In the genomic region with DNA sequence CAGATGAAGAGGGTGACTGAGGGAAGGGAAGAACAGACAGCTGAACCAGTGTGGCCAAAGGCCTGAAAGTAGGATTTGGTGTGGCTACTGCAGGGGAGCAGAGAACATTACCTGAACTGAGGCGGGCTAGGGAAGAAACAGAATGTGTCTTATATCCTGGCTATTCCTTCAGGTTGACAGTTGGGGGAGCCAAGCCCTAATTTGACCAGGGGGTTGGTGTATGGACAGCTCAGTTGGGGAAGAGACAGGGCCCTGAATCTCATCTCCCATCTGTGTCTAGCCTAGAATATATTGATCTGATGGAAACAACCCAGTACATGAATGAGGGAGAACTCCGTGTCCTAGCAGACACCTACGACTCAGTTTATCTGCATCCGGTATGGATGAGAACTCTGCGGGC, we compare ENCODE assay signal across 1 cellular context.
TF ChIP-seq lines count a peak whose summit lies in the region.

No MANE protein-coding gene starts in this region.

TF ChIP-seq in WTC11, 78 proteins besides CTCF, POLR2A, EP300 and RAD21 (continued from another document):
- TF ChIP-seq TCF7 (CRISPR knock-in tag; IDR thresholded peaks at IDR 0.05; ENCODE audit: low read depth) (no peak), ATF1 (CRISPR knock-in tag; IDR thresholded peaks at IDR 0.05) (no peak), NFYB (CRISPR knock-in tag; conservative IDR thresholded peaks at IDR 0.05; ENCODE audit: low read depth) (no peak), ZNF121 (CRISPR knock-in tag; IDR thresholded peaks at IDR 0.05) (no peak), FOXJ3 (CRISPR knock-in tag; IDR thresholded peaks at IDR 0.05; ENCODE audit: borderline replicate concordance) (no peak), ZBTB21 (CRISPR knock-in tag; IDR thresholded peaks at IDR 0.05; ENCODE audit: borderline replicate concordance) (no peak)
- TF ChIP-seq, protein P1, sequence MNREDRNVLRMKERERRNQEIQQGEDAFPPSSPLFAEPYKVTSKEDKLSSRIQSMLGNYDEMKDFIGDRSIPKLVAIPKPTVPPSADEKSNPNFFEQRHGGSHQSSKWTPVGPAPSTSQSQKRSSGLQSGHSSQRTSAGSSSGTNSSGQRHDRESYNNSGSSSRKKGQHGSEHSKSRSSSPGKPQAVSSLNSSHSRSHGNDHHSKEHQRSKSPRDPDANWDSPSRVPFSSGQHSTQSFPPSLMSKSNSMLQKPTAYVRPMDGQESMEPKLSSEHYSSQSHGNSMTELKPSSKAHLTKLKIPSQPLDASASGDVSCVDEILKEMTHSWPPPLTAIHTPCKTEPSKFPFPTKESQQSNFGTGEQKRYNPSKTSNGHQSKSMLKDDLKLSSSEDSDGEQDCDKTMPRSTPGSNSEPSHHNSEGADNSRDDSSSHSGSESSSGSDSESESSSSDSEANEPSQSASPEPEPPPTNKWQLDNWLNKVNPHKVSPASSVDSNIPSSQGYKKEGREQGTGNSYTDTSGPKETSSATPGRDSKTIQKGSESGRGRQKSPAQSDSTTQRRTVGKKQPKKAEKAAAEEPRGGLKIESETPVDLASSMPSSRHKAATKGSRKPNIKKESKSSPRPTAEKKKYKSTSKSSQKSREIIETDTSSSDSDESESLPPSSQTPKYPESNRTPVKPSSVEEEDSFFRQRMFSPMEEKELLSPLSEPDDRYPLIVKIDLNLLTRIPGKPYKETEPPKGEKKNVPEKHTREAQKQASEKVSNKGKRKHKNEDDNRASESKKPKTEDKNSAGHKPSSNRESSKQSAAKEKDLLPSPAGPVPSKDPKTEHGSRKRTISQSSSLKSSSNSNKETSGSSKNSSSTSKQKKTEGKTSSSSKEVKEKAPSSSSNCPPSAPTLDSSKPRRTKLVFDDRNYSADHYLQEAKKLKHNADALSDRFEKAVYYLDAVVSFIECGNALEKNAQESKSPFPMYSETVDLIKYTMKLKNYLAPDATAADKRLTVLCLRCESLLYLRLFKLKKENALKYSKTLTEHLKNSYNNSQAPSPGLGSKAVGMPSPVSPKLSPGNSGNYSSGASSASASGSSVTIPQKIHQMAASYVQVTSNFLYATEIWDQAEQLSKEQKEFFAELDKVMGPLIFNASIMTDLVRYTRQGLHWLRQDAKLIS (CRISPR knock-in tag; IDR thresholded peaks at IDR 0.05; ENCODE audit: borderline replicate concordance) = no peak
- TF ChIP-seq, protein P2, sequence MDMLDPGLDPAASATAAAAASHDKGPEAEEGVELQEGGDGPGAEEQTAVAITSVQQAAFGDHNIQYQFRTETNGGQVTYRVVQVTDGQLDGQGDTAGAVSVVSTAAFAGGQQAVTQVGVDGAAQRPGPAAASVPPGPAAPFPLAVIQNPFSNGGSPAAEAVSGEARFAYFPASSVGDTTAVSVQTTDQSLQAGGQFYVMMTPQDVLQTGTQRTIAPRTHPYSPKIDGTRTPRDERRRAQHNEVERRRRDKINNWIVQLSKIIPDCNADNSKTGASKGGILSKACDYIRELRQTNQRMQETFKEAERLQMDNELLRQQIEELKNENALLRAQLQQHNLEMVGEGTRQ (CRISPR knock-in tag; IDR thresholded peaks at IDR 0.05) = no peak
